Comparison of ENCODE assay signal across 19 cellular contexts in genomic region chr5:141834331-141834730, GRCh38. TPM values are rescaled to one million over a fixed set of nuclear protein-coding genes. Genes with fewer than 3 reads are reported as not detected.
"Had no signal": no experiment of that assay in that cellular context is flagged by ENCODE, and none has a peak within 500 bp of the region (broad histone marks: within the 10 kb centered on the region; RNA-seq: fewer than 3 reads in every experiment).

No MANE protein-coding gene starts in this region.

- DNase-seq: activated CD4-positive, alpha-beta T cell treated with anti-CD3 and anti-CD28 coated beads, Interleukin-2, amount 50 U/mL, for 1 hour; activated naive CD8-positive, alpha-beta T cell treated with anti-CD3 and anti-CD28 coated beads, Interleukin-2, amount 10 ng/mL, durations not matched to agents 7 days and 5 days; dermis blood vessel endothelial cell; effector memory CD8-positive, alpha-beta T cell; gastrocnemius medialis; islet precursor cell; nephron progenitor cell; occipital lobe; psoas muscle; right lobe of liver; stimulated activated naive CD8-positive, alpha-beta T cell treated with anti-CD3 and anti-CD28 coated beads, Interleukin-15, Interleukin-2, amounts not matched to agents 100 U/mL and 50 U/mL, for 24 hours; upper lobe of right lung had no signal

- H3K27ac Mint-ChIP-seq: activated naive CD8-positive, alpha-beta T cell treated with anti-CD3 and anti-CD28 coated beads, Interleukin-2, amount 10 ng/mL, durations not matched to agents 7 days and 5 days; activated T-helper 1 cell treated with anti-CD3 and anti-CD28 coated beads, Interleukin-12 subunit alpha, Interleukin-12 subunit beta, Interleukin-2, Interleukin-4 antibody, amounts not matched to agents 30 ng/mL and 10 ng/mL and 1 ng/mL, durations not matched to agents 14 hours and 24 hours and 36 hours; effector memory CD8-positive, alpha-beta T cell; memory B cell; nephron progenitor cell; T-helper 2 cell treated with Interferon-gamma antibody and Interleukin-4, amounts not matched to agents 5 μg/mL and 100 μg/mL, for 36 hours had no signal

- H3K9me3 ChIP-seq: gastrocnemius medialis, psoas muscle, right lobe of liver, upper lobe of right lung had no signal

- H3K27me3 ChIP-seq: right lobe of liver, upper lobe of right lung had no signal

- H3K4me3 Mint-ChIP-seq: activated naive CD8-positive, alpha-beta T cell treated with anti-CD3 and anti-CD28 coated beads, Interleukin-2, amount 10 ng/mL, durations not matched to agents 7 days and 5 days; activated T-helper 1 cell treated with anti-CD3 and anti-CD28 coated beads, Interleukin-12 subunit alpha, Interleukin-12 subunit beta, Interleukin-2, Interleukin-4 antibody, amounts not matched to agents 30 ng/mL and 10 ng/mL and 1 ng/mL, durations not matched to agents 14 hours and 24 hours and 36 hours; effector memory CD8-positive, alpha-beta T cell; memory B cell; nephron progenitor cell; T-helper 2 cell treated with Interferon-gamma antibody and Interleukin-4, amounts not matched to agents 5 μg/mL and 100 μg/mL, for 36 hours had no signal

- H3K27ac ChIP-seq: psoas muscle, right lobe of liver had no signal

- H3K36me3 ChIP-seq: gastrocnemius medialis, right lobe of liver, upper lobe of right lung had no signal

- H3K4me1 ChIP-seq: right lobe of liver had no signal

- H3K9me3 Mint-ChIP-seq: activated naive CD8-positive, alpha-beta T cell treated with anti-CD3 and anti-CD28 coated beads, Interleukin-2, amount 10 ng/mL, durations not matched to agents 7 days and 5 days; activated T-helper 1 cell treated with anti-CD3 and anti-CD28 coated beads, Interleukin-12 subunit alpha, Interleukin-12 subunit beta, Interleukin-2, Interleukin-4 antibody, amounts not matched to agents 30 ng/mL and 10 ng/mL and 1 ng/mL, durations not matched to agents 14 hours and 24 hours and 36 hours; effector memory CD8-positive, alpha-beta T cell; memory B cell; T-helper 2 cell treated with Interferon-gamma antibody and Interleukin-4, amounts not matched to agents 5 μg/mL and 100 μg/mL, for 36 hours had no signal

- H3K4me3 ChIP-seq: gastrocnemius medialis, psoas muscle, right lobe of liver, smooth muscle cell, upper lobe of right lung had no signal

- H3K36me3 Mint-ChIP-seq: activated naive CD8-positive, alpha-beta T cell treated with anti-CD3 and anti-CD28 coated beads, Interleukin-2, amount 10 ng/mL, durations not matched to agents 7 days and 5 days; memory B cell had no signal

- H3K4me2 ChIP-seq: smooth muscle cell had no signal

- ATAC-seq: activated CD4-positive, CD25-positive, alpha-beta regulatory T cell treated with anti-CD3 and anti-CD28 coated beads, Interleukin-2, amount 50 U/mL, for 24 hours; effector memory CD8-positive, alpha-beta T cell; gastrocnemius medialis; left lobe of liver; psoas muscle; right lobe of liver; stimulated activated naive CD8-positive, alpha-beta T cell treated with anti-CD3 and anti-CD28 coated beads, Interleukin-15, Interleukin-2, amounts not matched to agents 100 U/mL and 50 U/mL, for 24 hours; upper lobe of right lung had no signal

RNA-seq across cellular contexts. Expression of gene PCDH1, which starts 43.9 kb away (rescaled TPM):
- total RNA-seq: activated CD8-positive, alpha-beta memory T cell treated with anti-CD3 and anti-CD28 coated beads for 36 hours; activated naive CD8-positive, alpha-beta T cell treated with anti-CD3 and anti-CD28 coated beads, Interleukin-2, amount 10 ng/mL, durations not matched to agents 7 days and 5 days; activated T-helper 1 cell treated with anti-CD3 and anti-CD28 coated beads, Interleukin-12 subunit alpha, Interleukin-12 subunit beta, Interleukin-2, Interleukin-4 antibody, amounts not matched to agents 30 ng/mL and 10 ng/mL and 1 ng/mL, durations not matched to agents 14 hours and 24 hours and 36 hours had no signal
